In the genomic region with DNA sequence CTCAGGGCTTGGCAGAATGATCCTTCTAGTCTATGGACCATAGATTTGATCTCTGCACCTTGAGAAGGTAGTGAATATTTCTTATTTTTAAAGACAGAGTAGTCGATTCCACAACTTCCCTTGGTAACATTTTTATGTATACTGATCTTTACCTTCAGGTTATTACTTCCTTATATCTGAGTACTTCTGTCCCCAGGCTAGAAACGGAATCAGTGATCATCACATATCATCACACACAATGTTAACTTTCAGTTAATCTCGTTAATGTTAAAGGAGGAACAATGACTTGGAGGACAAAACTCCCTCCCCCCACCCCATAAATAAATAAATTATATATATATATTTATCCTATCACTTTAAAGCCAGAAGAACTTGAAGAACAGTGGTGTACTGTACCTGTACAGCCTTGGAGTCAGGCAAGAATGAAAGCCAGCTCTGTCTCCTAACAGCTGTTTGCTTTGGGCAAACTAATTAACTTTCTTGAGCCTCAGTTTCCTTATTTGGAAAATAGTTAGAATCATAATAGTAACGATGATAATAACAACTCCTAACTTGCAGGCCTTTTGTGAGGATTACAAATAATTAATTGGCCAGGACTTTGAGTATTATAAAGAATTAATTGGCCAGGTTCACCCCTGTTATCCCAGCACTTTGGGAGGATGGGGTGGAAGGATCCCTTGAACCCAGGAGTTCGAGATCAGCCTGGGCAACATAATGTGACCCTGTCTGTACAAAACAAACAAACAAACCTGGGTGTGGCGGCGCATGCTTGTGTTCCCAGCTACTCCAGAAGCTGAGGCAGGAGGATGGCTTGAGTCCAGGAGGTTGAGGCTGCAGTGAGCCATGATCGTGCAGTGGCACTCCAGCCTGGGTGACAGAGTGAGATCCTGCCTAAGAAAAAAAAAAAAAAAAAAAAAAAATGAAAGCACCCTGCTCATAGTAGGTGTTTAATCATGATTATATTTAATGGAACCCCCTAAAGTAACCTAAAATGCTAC, we compare ENCODE assay signal across 19 cellular contexts.
DNase-seq lines count a peak whose midpoint lies in the region; ATAC-seq, FAIRE-seq and TF ChIP-seq lines count a peak whose summit lies in the region.
"Had no signal": no experiment of that assay in that cellular context is flagged by ENCODE, and none has a peak within 500 bp of the region (broad histone marks: within the 10 kb centered on the region; RNA-seq: fewer than 3 reads in every experiment).

No MANE protein-coding gene starts in this region.

- H3K36me3 ChIP-seq in K562 (ENCODE audit: control insufficient read depth, insufficient read depth, low read length) (no peaks in the 10 kb centered on the region), transverse colon (no peaks in the 10 kb centered on the region), spleen (no peaks in the 10 kb centered on the region)
- H3K36me3 ChIP-seq: breast epithelium, esophagus squamous epithelium had no signal

- intact Hi-C loops in K562 (cut with micrococcal nuclease) (loop anchor here (2.0 to 10.0 kb wide), 3 partner anchors 217 to 629 kb away; a partner anchor contains a TSS), transverse colon (cut with DNase I; ENCODE audit: low total_unique reads) (loop anchor here (10.0 kb wide), 2 partner anchors 429 to 529 kb away; a partner anchor contains a TSS), spleen (cut with DNase I; ENCODE audit: low total_unique reads) (no loop called here)

- H3K4me1 ChIP-seq in K562 (replicated peaks in 1 of 2; ENCODE audit: control insufficient read depth in 2 of 2, insufficient read depth in 2 of 2, low read length in 2 of 2) (peaks cover 15 to 18% of the 10 kb centered on the region in 2 experiments; a peak in 4 of 5 replicates), transverse colon (peaks cover 0 to 27% (median 3%) of the 10 kb centered on the region in 4 donors), spleen (peaks cover 0 to 22% (median 6%) of the 10 kb centered on the region in 6 donors)
- H3K4me1 ChIP-seq: breast epithelium, esophagus squamous epithelium had no signal

- TF ChIP-seq RAD21 in K562 (CRISPR knock-in tag; conservative IDR thresholded peaks at IDR 0.05 in 1 of 2, IDR thresholded peaks at IDR 0.05 in 1 of 2), result no peak

- POLR2A ChIA-PET in activated naive CD8-positive, alpha-beta T cell treated with anti-CD3 and anti-CD28 coated beads, Interleukin-2, amount 10 ng/mL, durations not matched to agents 7 days and 5 days (lab: Charles Lee), result interaction anchor here (0.7 kb wide), 1 partner anchor 224 kb away, joined by 7 read pairs; no protein-coding TSS in a partner anchor
- POLR2A ChIA-PET in K562 (lab: Yijun Ruan, JAX), result interaction anchor here (1.2 kb wide), 1 partner anchor 10 kb away, joined by 3 read pairs; no protein-coding TSS in a partner anchor

- H3K27me3 ChIP-seq in K562 (ENCODE audit: control insufficient read depth in 2 of 2, insufficient read depth in 2 of 2, low read length in 2 of 2) (no peaks in the 10 kb centered on the region), transverse colon (no peaks in the 10 kb centered on the region), spleen (replicated peaks in 1 of 7) (no peaks in the 10 kb centered on the region)
- H3K27me3 ChIP-seq: breast epithelium, esophagus squamous epithelium had no signal

- no TSS peak for BruUV-seq in K562 (replicated peaks; lab: Mats Ljungman, UMichigan)

- H3K9ac ChIP-seq in K562 (ENCODE audit: insufficient read depth in 1 of 2, low read depth in 2 of 2, low read length in 2 of 2), result peak overlapping the region; percentile 22 to 65; a peak in 1 of 4 replicates

- CTCF ChIA-PET in K562 (lab: Yijun Ruan, JAX; ENCODE audit: low intra/inter-chr PET ratio), result interaction anchor here (1.0 to 2.9 kb wide), 3 partner anchors 363 to 433 kb away, joined by 3 to 44 read pairs (median 3); no protein-coding TSS in a partner anchor

- no peaks in the 10 kb centered on the region for H3K9me1 ChIP-seq in K562 (ENCODE audit: control insufficient read depth, insufficient read depth, low read length)

- H3K4me2 ChIP-seq in K562 (ENCODE audit: insufficient read depth, low read length), result peak overlapping the region; percentile 68

- TF ChIP-seq POLR2A in K562 (conservative IDR thresholded peaks at IDR 0.05), result no peak
- TF ChIP-seq POLR2A in transverse colon (IDR thresholded peaks at IDR 0.05), result no peak
- TF ChIP-seq POLR2A in spleen (IDR thresholded peaks at IDR 0.05), result no peak

- H3K27me3 Mint-ChIP-seq in activated naive CD8-positive, alpha-beta T cell treated with anti-CD3 and anti-CD28 coated beads, Interleukin-2, amount 10 ng/mL, durations not matched to agents 7 days and 5 days, result peaks cover 23% of the 10 kb centered on the region
- H3K27me3 Mint-ChIP-seq in activated naive CD8-positive, alpha-beta T cell treated with anti-CD3 and anti-CD28 coated beads for 36 hours, result peaks cover 22% of the 10 kb centered on the region
- H3K27me3 Mint-ChIP-seq in endothelial cell (ENCODE audit: unreplicated experiment), result no peaks in the 10 kb centered on the region

- peak overlapping the region; percentile 35 for H3K4me3 Mint-ChIP-seq in activated naive CD8-positive, alpha-beta T cell treated with anti-CD3 and anti-CD28 coated beads, Interleukin-2, amount 10 ng/mL, durations not matched to agents 7 days and 5 days
- H3K4me3 Mint-ChIP-seq in activated naive CD8-positive, alpha-beta T cell treated with anti-CD3 and anti-CD28 coated beads for 36 hours, result no peak overlapping the region
- no peak overlapping the region for H3K4me3 Mint-ChIP-seq in endothelial cell (ENCODE audit: unreplicated experiment)
- H3K4me3 Mint-ChIP-seq: activated naive CD4-positive, alpha-beta T cell treated with anti-CD3 and anti-CD28 coated beads, Interleukin-2, amount 10 ng/mL, durations not matched to agents 7 days and 5 days had no signal

- H3K36me3 Mint-ChIP-seq in activated naive CD8-positive, alpha-beta T cell treated with anti-CD3 and anti-CD28 coated beads, Interleukin-2, amount 10 ng/mL, durations not matched to agents 7 days and 5 days, result no peaks in the 10 kb centered on the region
- H3K36me3 Mint-ChIP-seq in activated naive CD8-positive, alpha-beta T cell treated with anti-CD3 and anti-CD28 coated beads for 36 hours, result no peaks in the 10 kb centered on the region
- no peaks in the 10 kb centered on the region for H3K36me3 Mint-ChIP-seq in endothelial cell (ENCODE audit: low read depth, unreplicated experiment)
- H3K36me3 Mint-ChIP-seq: activated naive CD4-positive, alpha-beta T cell treated with anti-CD3 and anti-CD28 coated beads, Interleukin-2, amount 10 ng/mL, durations not matched to agents 7 days and 5 days had no signal

- H3K9me3 ChIP-seq in K562 (replicated peaks; ENCODE audit: control insufficient read depth, insufficient read depth, low read depth, low read length) (no peaks in the 10 kb centered on the region), transverse colon (no peaks in the 10 kb centered on the region), spleen (no peaks in the 10 kb centered on the region)
- H3K9me3 ChIP-seq: breast epithelium, esophagus squamous epithelium had no signal

- no peaks in the 10 kb centered on the region for H3K9me3 Mint-ChIP-seq in activated naive CD8-positive, alpha-beta T cell treated with anti-CD3 and anti-CD28 coated beads, Interleukin-2, amount 10 ng/mL, durations not matched to agents 7 days and 5 days
- no peaks in the 10 kb centered on the region for H3K9me3 Mint-ChIP-seq in activated naive CD8-positive, alpha-beta T cell treated with anti-CD3 and anti-CD28 coated beads for 36 hours
- no peaks in the 10 kb centered on the region for H3K9me3 Mint-ChIP-seq in endothelial cell (ENCODE audit: unreplicated experiment)
- H3K9me3 Mint-ChIP-seq: activated naive CD4-positive, alpha-beta T cell treated with anti-CD3 and anti-CD28 coated beads, Interleukin-2, amount 10 ng/mL, durations not matched to agents 7 days and 5 days had no signal

- H3K27ac Mint-ChIP-seq in activated naive CD8-positive, alpha-beta T cell treated with anti-CD3 and anti-CD28 coated beads, Interleukin-2, amount 10 ng/mL, durations not matched to agents 7 days and 5 days, result peak overlapping the region; percentile 18
- no peak overlapping the region for H3K27ac Mint-ChIP-seq in activated naive CD8-positive, alpha-beta T cell treated with anti-CD3 and anti-CD28 coated beads for 36 hours
- H3K27ac Mint-ChIP-seq in endothelial cell (ENCODE audit: unreplicated experiment), result no peak overlapping the region
- H3K27ac Mint-ChIP-seq: activated naive CD4-positive, alpha-beta T cell treated with anti-CD3 and anti-CD28 coated beads, Interleukin-2, amount 10 ng/mL, durations not matched to agents 7 days and 5 days had no signal

- TF ChIP-seq EP300 in K562 (IDR thresholded peaks at IDR 0.05; ENCODE audit: low read length) (no peak), transverse colon (IDR thresholded peaks at IDR 0.05; ENCODE audit: low read depth) (no peak)

- no peak overlapping the region for H3K4me3 ChIP-seq in K562
- no peak overlapping the region for H3K4me3 ChIP-seq in transverse colon
- no peak overlapping the region for H3K4me3 ChIP-seq in spleen
- H3K4me3 ChIP-seq: breast epithelium, esophagus squamous epithelium had no signal

- no peaks in the 10 kb centered on the region for H4K20me1 ChIP-seq in K562 (replicated peaks; ENCODE audit: control insufficient read depth, insufficient read depth, low read length)

- H3K27ac ChIP-seq in K562 (ENCODE audit: extremely low read depth, low read depth, low read length) (peak overlapping the region; percentile 40; the same call in 2 of the 3 replicates), transverse colon (peak overlapping the region in 1 of 4 donors; percentile 33), spleen (no peak overlapping the region)
- H3K27ac ChIP-seq: breast epithelium, esophagus squamous epithelium had no signal

- no peak for DNase-seq in activated naive CD8-positive, alpha-beta T cell treated with anti-CD3 and anti-CD28 coated beads, Interleukin-2, amount 10 ng/mL, durations not matched to agents 7 days and 5 days
- no peak for DNase-seq in activated naive CD8-positive, alpha-beta T cell treated with anti-CD3 and anti-CD28 coated beads for 36 hours
- DNase-seq in MV-4-11 (lab: John Stamatoyannopoulos, UW), result peak; percentile 49
- DNase-seq in K562 (ENCODE audit: extremely low read depth in 1 of 4, low spot score in 3 of 4), result no peak
- DNase-seq in transverse colon, result peak; percentile 36
- no peak for DNase-seq in NCI-H748 (lab: John Stamatoyannopoulos, UW; ENCODE audit: unreplicated experiment)
- no peak for DNase-seq in spleen
- DNase-seq in endothelial cell (ENCODE audit: low spot score), result no peak
- DNase-seq: activated CD4-positive, CD25-positive, alpha-beta regulatory T cell treated with anti-CD3 and anti-CD28 coated beads, Interleukin-2, amount 50 U/mL, for 72 hours; activated naive CD4-positive, alpha-beta T cell treated with anti-CD3 and anti-CD28 coated beads, Interleukin-2, amount 10 ng/mL, durations not matched to agents 7 days and 5 days; esophagus squamous epithelium; GDM1; kidney glomerular epithelial cell; midbrain; NCI-H1092; NCI-H526 treated with DMSO at 0.1 percent for 48 hours; nucleus accumbens; right cardiac atrium had no signal

- H3K4me1 Mint-ChIP-seq in activated naive CD8-positive, alpha-beta T cell treated with anti-CD3 and anti-CD28 coated beads, Interleukin-2, amount 10 ng/mL, durations not matched to agents 7 days and 5 days, result peaks cover 12% of the 10 kb centered on the region
- H3K4me1 Mint-ChIP-seq in activated naive CD8-positive, alpha-beta T cell treated with anti-CD3 and anti-CD28 coated beads for 36 hours, result peaks cover 12% of the 10 kb centered on the region
- peaks cover 10% of the 10 kb centered on the region for H3K4me1 Mint-ChIP-seq in endothelial cell (ENCODE audit: unreplicated experiment)

- no peak for TF ChIP-seq CTCF in K562 (IDR thresholded peaks at IDR 0.05 in 2 of 3, conservative IDR thresholded peaks at IDR 0.05 in 1 of 3; ENCODE audit: insufficient read depth in 2 of 3, low read depth in 1 of 3, low read length in 3 of 3)
- TF ChIP-seq CTCF in transverse colon (IDR thresholded peaks at IDR 0.05), result no peak
- TF ChIP-seq CTCF in spleen (IDR thresholded peaks at IDR 0.05 in 8 of 11, conservative IDR thresholded peaks at IDR 0.05 in 3 of 11), result no peak
- no peak for TF ChIP-seq CTCF in endothelial cell (IDR thresholded peaks at IDR 0.05; ENCODE audit: unreplicated experiment)

- no peak for FAIRE-seq in K562 (lab: Jason Lieb, UNC)

- in situ Hi-C loops in K562 (cut with MboI), result loop anchor here (10.0 kb wide), 1 partner anchor 359 kb away; no protein-coding TSS in a partner anchor
- in situ Hi-C loops in transverse colon (cut with MboI; ENCODE audit: low pct_ligation_motif_present in 1 of 4, low pct_unique_long_range_greater_than_20kb in 1 of 4, low sequenced_read_pairs in 3 of 4), result loop anchor here (10.0 to 25.0 kb wide), 4 partner anchors 369 to 442 kb away; no protein-coding TSS in a partner anchor

- no peaks in the 10 kb centered on the region for H3K79me2 ChIP-seq in K562 (ENCODE audit: control insufficient read depth, insufficient read depth, low read length)

- peak overlapping the region; percentile 82 for H2AFZ ChIP-seq in K562 (ENCODE audit: low read depth, low read length)

- ATAC-seq in activated naive CD8-positive, alpha-beta T cell treated with anti-CD3 and anti-CD28 coated beads, Interleukin-2, amount 10 ng/mL, durations not matched to agents 7 days and 5 days (ENCODE audit: low read depth), result no peak
- peak; percentile 21 for ATAC-seq in K562
- ATAC-seq: right cardiac atrium had no signal

- WGBS in K562 (ENCODE audit: insufficient coverage, low coverage, missing lambda C conversion rate), result 54% methylated on average over 7 of the region's 8 CpGs
- 42 to 50% methylated on average over 4 to 8 of the region's 8 CpGs for WGBS in transverse colon (ENCODE audit: low coverage in 1 of 2), 2 donors
- 62 to 75% (median 65%) methylated on average over 8 of the region's 8 CpGs for WGBS in spleen, 5 donors

Comparison
In these comparisons a context has a peak if more than half of its experiments do, and no peak if none do; other contexts are left out.
1. DNase-seq: peak in MV-4-11 (single experiment) and transverse colon (single experiment); none in activated naive CD8-positive, alpha-beta T cell treated with anti-CD3 and anti-CD28 coated beads, Interleukin-2, amount 10 ng/mL, durations not matched to agents 7 days and 5 days (single experiment), activated naive CD8-positive, alpha-beta T cell treated with anti-CD3 and anti-CD28 coated beads for 36 hours (single experiment), K562 (0 of 4), NCI-H748 (single experiment), spleen (single experiment) and endothelial cell (single experiment).